Comparison of ENCODE assay signal across 24 cellular contexts in genomic region chr6:165146456-165146855, GRCh38.
DNase-seq lines count a peak whose midpoint lies in the region; FAIRE-seq and TF ChIP-seq lines count a peak whose summit lies in the region.
"Had no signal": no experiment of that assay in that cellular context is flagged by ENCODE, and none has a peak within 500 bp of the region (broad histone marks: within the 10 kb centered on the region; RNA-seq: fewer than 3 reads in every experiment).

No MANE protein-coding gene starts in this region.

- no peak for TF ChIP-seq CTCF in A673 (conservative IDR thresholded peaks at IDR 0.05; ENCODE audit: low read depth, low read length)
- TF ChIP-seq CTCF in type B pancreatic cell (conservative IDR thresholded peaks at IDR 0.05) = no peak

- no peaks in the 10 kb centered on the region for H3K9me3 ChIP-seq in A673 (ENCODE audit: low read depth, low read length, poor library complexity, severe bottlenecking)

- intact Hi-C loops in A673 (cut with micrococcal nuclease; ENCODE audit: unreplicated experiment) = no loop called here

- POLR2A ChIA-PET in A673 (lab: Charles Lee; ENCODE audit: low non-redundant PET) = no interaction called here

- no peak overlapping the region for H3K27ac Mint-ChIP-seq in type B pancreatic cell
- H3K27ac Mint-ChIP-seq: CD4-positive, CD25-positive, alpha-beta regulatory T cell had no signal

- no peaks in the 10 kb centered on the region for H3K27me3 Mint-ChIP-seq in type B pancreatic cell
- H3K27me3 Mint-ChIP-seq: CD4-positive, CD25-positive, alpha-beta regulatory T cell had no signal

- no peaks in the 10 kb centered on the region for H3K36me3 ChIP-seq in A673 (ENCODE audit: insufficient read depth, low read length, poor library complexity, severe bottlenecking)

- peak; percentile 47 for DNase-seq in A673 (ENCODE audit: low spot score)
- DNase-seq in SK-MEL-5 (ENCODE audit: low read depth, low spot score) = peak; percentile 97
- DNase-seq in inferior parietal cortex (ENCODE audit: extremely low spot score) = peak; percentile 15
- DNase-seq in nucleus accumbens (lab: John Stamatoyannopoulos, UW) = peak in 33 of 56 donors; percentile 5 to 60 (median 20)
- DNase-seq in GM19239 (ENCODE audit: insufficient read length, low spot score) = no peak
- DNase-seq in AML-193 (lab: John Stamatoyannopoulos, UW) = no peak
- no peak for DNase-seq in AG08396 (ENCODE audit: low spot score)
- DNase-seq in type B pancreatic cell (ENCODE audit: extremely low spot score, unreplicated experiment) = no peak
- DNase-seq: 8988T; CD4-positive, CD25-positive, alpha-beta regulatory T cell; COR-L47; DND-41; IMR-90; NCI-H1694; NCI-H2081; NCI-H2171; NCI-H345; NCI-H524; NCI-H774; NK-92 treated with Interleukin-12 subunit alpha and Interleukin-12 subunit beta, amount 100 ng/mL, for 24 hours; SIG-M5 had no signal

- no peaks in the 10 kb centered on the region for H3K4me1 Mint-ChIP-seq in type B pancreatic cell (ENCODE audit: unreplicated experiment)
- H3K4me1 Mint-ChIP-seq: CD4-positive, CD25-positive, alpha-beta regulatory T cell had no signal

- no peak overlapping the region for H3K27ac ChIP-seq in A673 (ENCODE audit: low read depth, low read length, poor library complexity, severe bottlenecking)
- H3K27ac ChIP-seq: KMS-11 had no signal

- no peak for FAIRE-seq in GM19239 (lab: Jason Lieb, UNC)
- FAIRE-seq: GM12891, H1 had no signal

- H3K4me3 ChIP-seq in A673 (ENCODE audit: low read depth, low read length, poor library complexity, severe bottlenecking) = no peak overlapping the region

- H3K27me3 ChIP-seq in A673 (replicated peaks; ENCODE audit: insufficient read depth, low read depth, low read length, poor library complexity) = no peaks in the 10 kb centered on the region

- H3K36me3 Mint-ChIP-seq in type B pancreatic cell = no peaks in the 10 kb centered on the region
- H3K36me3 Mint-ChIP-seq: CD4-positive, CD25-positive, alpha-beta regulatory T cell had no signal

- CTCF ChIA-PET in A673 (lab: Charles Lee) = interaction anchor here (0.6 kb wide), 1 partner anchor 12 kb away, joined by 3 read pairs; no protein-coding TSS in a partner anchor

- H3K4me3 Mint-ChIP-seq in type B pancreatic cell = no peak overlapping the region
- H3K4me3 Mint-ChIP-seq: CD4-positive, CD25-positive, alpha-beta regulatory T cell had no signal

- in situ Hi-C loops in SK-MEL-5 (cut with HindIII; ENCODE audit: low pct_unique_long_range_greater_than_20kb, low sequenced_read_pairs) = no loop called here

- no peaks in the 10 kb centered on the region for H3K4me1 ChIP-seq in A673 (ENCODE audit: insufficient read depth, low read length, poor library complexity, severe bottlenecking)

- no TSS peak for BruUV-seq in A673 (replicated peaks; lab: Mats Ljungman, UMichigan)

- no peaks in the 10 kb centered on the region for H3K9me3 Mint-ChIP-seq in type B pancreatic cell

Comparison
In these comparisons a context has a peak if more than half of its experiments do, and no peak if none do; other contexts are left out.
1. DNase-seq: peak in A673 (single experiment), SK-MEL-5 (single experiment), inferior parietal cortex (single experiment) and nucleus accumbens (33 of 56); none in GM19239 (single experiment), AML-193 (0 of 2), AG08396 (single experiment) and type B pancreatic cell (single experiment).